ENCODE assay signal across 1 cellular context in the genomic region with DNA sequence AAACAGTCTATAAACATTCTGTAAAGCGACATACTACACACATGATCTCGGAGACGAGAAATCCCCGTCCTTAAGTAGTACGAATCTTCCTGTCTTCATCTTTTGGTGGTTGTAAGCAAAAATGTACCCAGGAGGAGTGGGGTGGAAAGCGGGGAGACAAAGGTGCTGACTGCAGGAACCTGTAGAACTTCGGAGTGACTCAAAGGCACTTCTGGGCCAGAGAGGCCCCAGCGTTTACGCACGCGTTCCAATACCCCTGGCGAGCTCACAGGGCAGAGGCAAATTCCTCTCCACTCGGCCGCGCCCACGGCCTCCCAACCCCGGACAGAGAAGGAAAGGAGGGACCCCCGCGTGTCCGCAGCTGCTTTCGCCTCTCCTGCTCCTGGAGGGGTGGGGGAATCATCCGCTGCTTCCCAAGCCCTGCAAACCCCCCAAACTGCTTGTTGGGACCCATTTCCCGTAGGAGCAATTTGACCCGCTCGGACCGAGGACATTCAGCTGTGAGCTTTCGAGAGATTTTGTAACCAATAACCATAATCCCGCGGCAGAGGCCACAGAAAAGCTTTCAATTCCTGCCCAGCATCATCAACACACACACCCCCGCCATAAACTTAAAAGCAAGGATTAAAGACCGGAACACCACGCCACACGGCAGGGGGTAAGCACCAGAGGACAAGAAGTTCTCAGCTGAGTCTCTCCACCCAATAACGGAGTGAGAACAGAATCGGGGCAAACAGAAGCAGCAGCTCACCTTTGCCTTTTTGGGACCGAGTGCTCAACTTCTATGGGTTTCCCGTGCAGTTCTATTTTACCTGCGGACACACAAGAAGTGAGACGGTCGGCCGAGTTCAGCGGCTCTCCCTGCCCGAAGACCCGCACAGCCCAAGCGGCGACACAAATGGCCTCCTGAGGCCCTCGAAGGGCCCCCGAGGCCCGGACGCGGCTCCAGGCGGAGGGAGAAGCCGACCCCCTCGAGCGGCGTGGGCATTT.
TF ChIP-seq lines count a peak whose summit lies in the region.

No MANE protein-coding gene starts in this region.

TF ChIP-seq in GM12878, 131 proteins besides CTCF, POLR2A, EP300 and RAD21 (continued from another document and continues in another):
- TF ChIP-seq IRF5 (IDR thresholded peaks at IDR 0.05; ENCODE audit: borderline replicate concordance) = no peak
- no peak for TF ChIP-seq ZNF217 (IDR thresholded peaks at IDR 0.05)
- no peak for TF ChIP-seq MYC (IDR thresholded peaks at IDR 0.05; ENCODE audit: insufficient read depth, insufficient read length, insufficient replicate concordance, low read length, severe bottlenecking)
- TF ChIP-seq SKIL (IDR thresholded peaks at IDR 0.05; ENCODE audit: low read depth, poor library complexity, severe bottlenecking) = no peak
- TF ChIP-seq SPI1 (IDR thresholded peaks at IDR 0.05; ENCODE audit: borderline replicate concordance, insufficient read depth, low read depth, low read length) = peak; percentile 38; the same call in 1 of the 2 replicates
- TF ChIP-seq ELK1 (IDR thresholded peaks at IDR 0.05; ENCODE audit: low read depth, low read length) = no peak
- TF ChIP-seq ZNF207 (IDR thresholded peaks at IDR 0.05; ENCODE audit: borderline replicate concordance) = no peak
- TF ChIP-seq FOXM1 (IDR thresholded peaks at IDR 0.05; ENCODE audit: low read depth, low read length) = no peak
- TF ChIP-seq SREBF1 (IDR thresholded peaks at IDR 0.05; ENCODE audit: low read length) = no peak
- no peak for TF ChIP-seq STAT3 (IDR thresholded peaks at IDR 0.05; ENCODE audit: low read depth, low read length)
- no peak for TF ChIP-seq CBX5 (IDR thresholded peaks at IDR 0.05; ENCODE audit: low read depth)
- TF ChIP-seq TCF12 (IDR thresholded peaks at IDR 0.05; ENCODE audit: low read depth, low read length) = no peak
- no peak for TF ChIP-seq CHD2 (IDR thresholded peaks at IDR 0.05; ENCODE audit: borderline replicate concordance, low read depth, low read length)
- TF ChIP-seq, protein P1, sequence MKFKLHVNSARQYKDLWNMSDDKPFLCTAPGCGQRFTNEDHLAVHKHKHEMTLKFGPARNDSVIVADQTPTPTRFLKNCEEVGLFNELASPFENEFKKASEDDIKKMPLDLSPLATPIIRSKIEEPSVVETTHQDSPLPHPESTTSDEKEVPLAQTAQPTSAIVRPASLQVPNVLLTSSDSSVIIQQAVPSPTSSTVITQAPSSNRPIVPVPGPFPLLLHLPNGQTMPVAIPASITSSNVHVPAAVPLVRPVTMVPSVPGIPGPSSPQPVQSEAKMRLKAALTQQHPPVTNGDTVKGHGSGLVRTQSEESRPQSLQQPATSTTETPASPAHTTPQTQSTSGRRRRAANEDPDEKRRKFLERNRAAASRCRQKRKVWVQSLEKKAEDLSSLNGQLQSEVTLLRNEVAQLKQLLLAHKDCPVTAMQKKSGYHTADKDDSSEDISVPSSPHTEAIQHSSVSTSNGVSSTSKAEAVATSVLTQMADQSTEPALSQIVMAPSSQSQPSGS (IDR thresholded peaks at IDR 0.05; ENCODE audit: low read length) = no peak
- TF ChIP-seq USF2 (IDR thresholded peaks at IDR 0.05; ENCODE audit: borderline replicate concordance, low read depth, low read length) = no peak
- TF ChIP-seq DPF2 (IDR thresholded peaks at IDR 0.05) = no peak
- TF ChIP-seq, protein P2, sequence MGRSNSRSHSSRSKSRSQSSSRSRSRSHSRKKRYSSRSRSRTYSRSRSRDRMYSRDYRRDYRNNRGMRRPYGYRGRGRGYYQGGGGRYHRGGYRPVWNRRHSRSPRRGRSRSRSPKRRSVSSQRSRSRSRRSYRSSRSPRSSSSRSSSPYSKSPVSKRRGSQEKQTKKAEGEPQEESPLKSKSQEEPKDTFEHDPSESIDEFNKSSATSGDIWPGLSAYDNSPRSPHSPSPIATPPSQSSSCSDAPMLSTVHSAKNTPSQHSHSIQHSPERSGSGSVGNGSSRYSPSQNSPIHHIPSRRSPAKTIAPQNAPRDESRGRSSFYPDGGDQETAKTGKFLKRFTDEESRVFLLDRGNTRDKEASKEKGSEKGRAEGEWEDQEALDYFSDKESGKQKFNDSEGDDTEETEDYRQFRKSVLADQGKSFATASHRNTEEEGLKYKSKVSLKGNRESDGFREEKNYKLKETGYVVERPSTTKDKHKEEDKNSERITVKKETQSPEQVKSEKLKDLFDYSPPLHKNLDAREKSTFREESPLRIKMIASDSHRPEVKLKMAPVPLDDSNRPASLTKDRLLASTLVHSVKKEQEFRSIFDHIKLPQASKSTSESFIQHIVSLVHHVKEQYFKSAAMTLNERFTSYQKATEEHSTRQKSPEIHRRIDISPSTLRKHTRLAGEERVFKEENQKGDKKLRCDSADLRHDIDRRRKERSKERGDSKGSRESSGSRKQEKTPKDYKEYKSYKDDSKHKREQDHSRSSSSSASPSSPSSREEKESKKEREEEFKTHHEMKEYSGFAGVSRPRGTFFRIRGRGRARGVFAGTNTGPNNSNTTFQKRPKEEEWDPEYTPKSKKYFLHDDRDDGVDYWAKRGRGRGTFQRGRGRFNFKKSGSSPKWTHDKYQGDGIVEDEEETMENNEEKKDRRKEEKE (IDR thresholded peaks at IDR 0.05) = no peak
- no peak for TF ChIP-seq JUND (IDR thresholded peaks at IDR 0.05; ENCODE audit: low read depth, low read length)
- TF ChIP-seq STAT1 (conservative IDR thresholded peaks at IDR 0.05) = no peak
- no peak; the same call in 1 of the 2 replicates for TF ChIP-seq NFIC (IDR thresholded peaks at IDR 0.05; ENCODE audit: low read depth, low read length)
- peak in 1 of 2 experiments; percentile 66; a peak in 2 of 3 replicates for TF ChIP-seq EGR1 (IDR thresholded peaks at IDR 0.05; ENCODE audit: borderline replicate concordance in 1 of 2, low read depth in 2 of 2, low read length in 2 of 2)
- no peak for TF ChIP-seq HDAC2 (IDR thresholded peaks at IDR 0.05)
- no peak for TF ChIP-seq RELA (IDR thresholded peaks at IDR 0.05; ENCODE audit: borderline replicate concordance, partially characterized antibody)
- no peak for TF ChIP-seq HDGF (IDR thresholded peaks at IDR 0.05)
- TF ChIP-seq, protein P3, sequence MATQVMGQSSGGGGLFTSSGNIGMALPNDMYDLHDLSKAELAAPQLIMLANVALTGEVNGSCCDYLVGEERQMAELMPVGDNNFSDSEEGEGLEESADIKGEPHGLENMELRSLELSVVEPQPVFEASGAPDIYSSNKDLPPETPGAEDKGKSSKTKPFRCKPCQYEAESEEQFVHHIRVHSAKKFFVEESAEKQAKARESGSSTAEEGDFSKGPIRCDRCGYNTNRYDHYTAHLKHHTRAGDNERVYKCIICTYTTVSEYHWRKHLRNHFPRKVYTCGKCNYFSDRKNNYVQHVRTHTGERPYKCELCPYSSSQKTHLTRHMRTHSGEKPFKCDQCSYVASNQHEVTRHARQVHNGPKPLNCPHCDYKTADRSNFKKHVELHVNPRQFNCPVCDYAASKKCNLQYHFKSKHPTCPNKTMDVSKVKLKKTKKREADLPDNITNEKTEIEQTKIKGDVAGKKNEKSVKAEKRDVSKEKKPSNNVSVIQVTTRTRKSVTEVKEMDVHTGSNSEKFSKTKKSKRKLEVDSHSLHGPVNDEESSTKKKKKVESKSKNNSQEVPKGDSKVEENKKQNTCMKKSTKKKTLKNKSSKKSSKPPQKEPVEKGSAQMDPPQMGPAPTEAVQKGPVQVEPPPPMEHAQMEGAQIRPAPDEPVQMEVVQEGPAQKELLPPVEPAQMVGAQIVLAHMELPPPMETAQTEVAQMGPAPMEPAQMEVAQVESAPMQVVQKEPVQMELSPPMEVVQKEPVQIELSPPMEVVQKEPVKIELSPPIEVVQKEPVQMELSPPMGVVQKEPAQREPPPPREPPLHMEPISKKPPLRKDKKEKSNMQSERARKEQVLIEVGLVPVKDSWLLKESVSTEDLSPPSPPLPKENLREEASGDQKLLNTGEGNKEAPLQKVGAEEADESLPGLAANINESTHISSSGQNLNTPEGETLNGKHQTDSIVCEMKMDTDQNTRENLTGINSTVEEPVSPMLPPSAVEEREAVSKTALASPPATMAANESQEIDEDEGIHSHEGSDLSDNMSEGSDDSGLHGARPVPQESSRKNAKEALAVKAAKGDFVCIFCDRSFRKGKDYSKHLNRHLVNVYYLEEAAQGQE (IDR thresholded peaks at IDR 0.05; ENCODE audit: low read depth, low read length) = no peak
- TF ChIP-seq, protein P4, sequence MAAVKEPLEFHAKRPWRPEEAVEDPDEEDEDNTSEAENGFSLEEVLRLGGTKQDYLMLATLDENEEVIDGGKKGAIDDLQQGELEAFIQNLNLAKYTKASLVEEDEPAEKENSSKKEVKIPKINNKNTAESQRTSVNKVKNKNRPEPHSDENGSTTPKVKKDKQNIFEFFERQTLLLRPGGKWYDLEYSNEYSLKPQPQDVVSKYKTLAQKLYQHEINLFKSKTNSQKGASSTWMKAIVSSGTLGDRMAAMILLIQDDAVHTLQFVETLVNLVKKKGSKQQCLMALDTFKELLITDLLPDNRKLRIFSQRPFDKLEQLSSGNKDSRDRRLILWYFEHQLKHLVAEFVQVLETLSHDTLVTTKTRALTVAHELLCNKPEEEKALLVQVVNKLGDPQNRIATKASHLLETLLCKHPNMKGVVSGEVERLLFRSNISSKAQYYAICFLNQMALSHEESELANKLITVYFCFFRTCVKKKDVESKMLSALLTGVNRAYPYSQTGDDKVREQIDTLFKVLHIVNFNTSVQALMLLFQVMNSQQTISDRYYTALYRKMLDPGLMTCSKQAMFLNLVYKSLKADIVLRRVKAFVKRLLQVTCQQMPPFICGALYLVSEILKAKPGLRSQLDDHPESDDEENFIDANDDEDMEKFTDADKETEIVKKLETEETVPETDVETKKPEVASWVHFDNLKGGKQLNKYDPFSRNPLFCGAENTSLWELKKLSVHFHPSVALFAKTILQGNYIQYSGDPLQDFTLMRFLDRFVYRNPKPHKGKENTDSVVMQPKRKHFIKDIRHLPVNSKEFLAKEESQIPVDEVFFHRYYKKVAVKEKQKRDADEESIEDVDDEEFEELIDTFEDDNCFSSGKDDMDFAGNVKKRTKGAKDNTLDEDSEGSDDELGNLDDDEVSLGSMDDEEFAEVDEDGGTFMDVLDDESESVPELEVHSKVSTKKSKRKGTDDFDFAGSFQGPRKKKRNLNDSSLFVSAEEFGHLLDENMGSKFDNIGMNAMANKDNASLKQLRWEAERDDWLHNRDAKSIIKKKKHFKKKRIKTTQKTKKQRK (IDR thresholded peaks at IDR 0.05; ENCODE audit: low read depth, low read length) = no peak
- no peak for TF ChIP-seq NR2C2 (IDR thresholded peaks at IDR 0.05; ENCODE audit: borderline replicate concordance, control insufficient read depth, insufficient read length, low read depth)
- no peak for TF ChIP-seq PRDM15 (CRISPR knock-in tag; IDR thresholded peaks at IDR 0.05)
- TF ChIP-seq SIN3A (IDR thresholded peaks at IDR 0.05; ENCODE audit: low read depth, low read length) = peak; percentile 15; the same call in 1 of the 2 replicates
